ENCODE assay signal across 26 cellular contexts in the genomic region with DNA sequence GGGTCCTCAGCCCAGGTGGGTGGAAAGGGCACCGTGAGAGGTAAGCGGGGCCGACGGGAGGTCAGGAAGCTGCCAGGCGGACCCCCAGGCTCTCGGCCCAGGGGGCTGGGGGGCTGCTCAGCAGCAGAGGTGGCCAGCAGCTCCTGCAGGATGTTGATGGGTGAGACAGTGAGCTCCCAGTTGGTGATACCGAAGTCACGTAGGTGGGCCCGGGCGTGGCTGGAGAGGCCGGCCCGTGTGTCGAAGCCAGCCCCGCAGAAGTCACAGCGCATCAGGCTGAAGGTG. TPM values are rescaled to one million over a fixed set of nuclear protein-coding genes. Genes with fewer than 3 reads are reported as not detected.
"Had no signal": no experiment of that assay in that cellular context is flagged by ENCODE, and none has a peak within 500 bp of the region (broad histone marks: within the 10 kb centered on the region; RNA-seq: fewer than 3 reads in every experiment).

No MANE protein-coding gene starts in this region.

- H3K9me3 Mint-ChIP-seq: activated B cell treated with CpG ODN at 0.5 μM for 24 hours; activated CD4-positive, alpha-beta T cell treated with anti-CD3 and anti-CD28 coated beads, Interleukin-2, amount 10 ng/mL, durations not matched to agents 24 days and 14 days; activated naive CD4-positive, alpha-beta T cell treated with anti-CD3 and anti-CD28 coated beads, Interleukin-2, amount 10 ng/mL, durations not matched to agents 7 days and 5 days; activated naive CD8-positive, alpha-beta T cell treated with anti-CD3 and anti-CD28 coated beads for 36 hours; activated T-helper 17 cell treated with anti-CD3 and anti-CD28 coated beads, Interleukin-2, amount 50 U/mL, for 72 hours had no signal

- FAIRE-seq: TTC549 had no signal

- H3K27me3 Mint-ChIP-seq: activated B cell treated with CpG ODN at 0.5 μM for 24 hours; activated naive CD4-positive, alpha-beta T cell treated with anti-CD3 and anti-CD28 coated beads, Interleukin-2, amount 10 ng/mL, durations not matched to agents 7 days and 5 days; activated naive CD8-positive, alpha-beta T cell treated with anti-CD3 and anti-CD28 coated beads for 36 hours; activated T-helper 17 cell treated with anti-CD3 and anti-CD28 coated beads, Interleukin-2, amount 50 U/mL, for 72 hours; T-helper 17 cell had no signal

- ATAC-seq: activated T-helper 17 cell treated with anti-CD3 and anti-CD28 coated beads, Interleukin-2, amount 50 U/mL, for 72 hours; PC-3; T-helper 17 cell had no signal

- H3K36me3 Mint-ChIP-seq: activated naive CD4-positive, alpha-beta T cell treated with anti-CD3 and anti-CD28 coated beads, Interleukin-2, amount 10 ng/mL, durations not matched to agents 7 days and 5 days had no signal

- H3K27ac Mint-ChIP-seq: activated B cell treated with CpG ODN at 0.5 μM for 24 hours; activated naive CD4-positive, alpha-beta T cell treated with anti-CD3 and anti-CD28 coated beads, Interleukin-2, amount 10 ng/mL, durations not matched to agents 7 days and 5 days; activated naive CD8-positive, alpha-beta T cell treated with anti-CD3 and anti-CD28 coated beads for 36 hours; activated T-helper 17 cell treated with anti-CD3 and anti-CD28 coated beads, Interleukin-2, amount 50 U/mL, for 72 hours; T-helper 17 cell had no signal

- H3K4me3 Mint-ChIP-seq: activated B cell treated with CpG ODN at 0.5 μM for 24 hours; activated CD4-positive, alpha-beta T cell treated with anti-CD3 and anti-CD28 coated beads, Interleukin-2, amount 10 ng/mL, durations not matched to agents 24 days and 14 days; activated naive CD4-positive, alpha-beta T cell treated with anti-CD3 and anti-CD28 coated beads, Interleukin-2, amount 10 ng/mL, durations not matched to agents 7 days and 5 days; activated naive CD8-positive, alpha-beta T cell treated with anti-CD3 and anti-CD28 coated beads for 36 hours; activated T-helper 17 cell treated with anti-CD3 and anti-CD28 coated beads, Interleukin-2, amount 50 U/mL, for 72 hours; T-helper 17 cell had no signal

- DNase-seq: activated B cell treated with CpG ODN at 0.5 μM for 24 hours; activated CD4-positive, alpha-beta T cell treated with anti-CD3 and anti-CD28 coated beads for 1 hour; activated CD4-positive, alpha-beta T cell treated with anti-CD3 and anti-CD28 coated beads, Interleukin-2, amount 10 ng/mL, durations not matched to agents 24 days and 14 days; activated CD4-positive, alpha-beta T cell treated with anti-CD3 and anti-CD28 coated beads, Interleukin-2, amount 50 U/mL, for 48 hours; activated gamma-delta T cell treated with Interleukin-2 at 50 U/mL for 16 hours; activated naive CD4-positive, alpha-beta T cell treated with anti-CD3 and anti-CD28 coated beads, Interleukin-2, amount 10 ng/mL, durations not matched to agents 7 days and 5 days; activated naive CD8-positive, alpha-beta T cell treated with anti-CD3 and anti-CD28 coated beads for 36 hours; activated T-cell treated with anti-CD3 and anti-CD28 coated beads for 4 hours; activated T-cell treated with anti-CD3 and anti-CD28 coated beads, Interleukin-2, amount 50 U/mL, for 48 hours; Kasumi-1; KBM-7; NCI-H1048; NCI-H146; NCI-H187 treated with DMSO at 0.1 percent for 48 hours; NCI-H2081 treated with DMSO at 0.1 percent for 48 hours; NCI-H446; NCI-H524; PC-3; SHP77 treated with DMSO at 0.1 percent for 48 hours; T-helper 17 cell; T-helper 9 cell had no signal

RNA-seq across cellular contexts. Expression of gene RASAL3, which starts 27.6 kb away (rescaled TPM):
- total RNA-seq: PC-3, SK-MEL-5 had no signal

RNA-seq across cellular contexts. Expression of gene PGLYRP2, which starts 42.5 kb away (rescaled TPM):
- total RNA-seq: activated B cell treated with CpG ODN at 0.5 μM for 24 hours; activated CD4-positive, alpha-beta T cell treated with anti-CD3 and anti-CD28 coated beads, Interleukin-2, amount 10 ng/mL, durations not matched to agents 24 days and 14 days; activated CD8-positive, alpha-beta memory T cell treated with anti-CD3 and anti-CD28 coated beads for 36 hours; activated naive CD8-positive, alpha-beta T cell treated with anti-CD3 and anti-CD28 coated beads for 36 hours; cardiac septum; PC-3; SK-MEL-5; T-helper 17 cell had no signal
